Comparison of ENCODE assay signal across 16 cellular contexts in genomic region chr6:146910611-146911010, GRCh38.
"Had no signal": no experiment of that assay in that cellular context is flagged by ENCODE, and none has a peak within 500 bp of the region (broad histone marks: within the 10 kb centered on the region; RNA-seq: fewer than 3 reads in every experiment).

No MANE protein-coding gene starts in this region.

- H3K36me3 ChIP-seq: cardiac muscle cell, sigmoid colon had no signal

- H3K36me3 Mint-ChIP-seq: activated CD4-positive, alpha-beta memory T cell treated with anti-CD3 and anti-CD28 coated beads for 36 hours; activated CD8-positive, alpha-beta memory T cell treated with anti-CD3 and anti-CD28 coated beads, Interleukin-2, amount 10 ng/mL, durations not matched to agents 7 days and 5 days had no signal

- H3K9me3 ChIP-seq: sigmoid colon had no signal

- H3K9me3 Mint-ChIP-seq: activated CD4-positive, alpha-beta memory T cell treated with anti-CD3 and anti-CD28 coated beads for 36 hours; activated naive CD4-positive, alpha-beta T cell treated with anti-CD3 and anti-CD28 coated beads for 36 hours; activated naive CD8-positive, alpha-beta T cell treated with anti-CD3 and anti-CD28 coated beads, Interleukin-2, amount 50 U/mL, for 24 hours; activated T-helper 2 cell treated with anti-CD3 and anti-CD28 coated beads, Interferon-gamma antibody, Interleukin-2, Interleukin-4, amounts not matched to agents 10 μg/mL and 5 μg/mL and 100 μg/mL, durations not matched to agents 14 hours and 24 hours and 36 hours; naive thymus-derived CD4-positive, alpha-beta T cell had no signal

- FAIRE-seq: colon, endometrium, islet of Langerhans had no signal

- DNase-seq: activated CD4-positive, alpha-beta memory T cell treated with anti-CD3 and anti-CD28 coated beads for 36 hours; activated CD4-positive, alpha-beta T cell treated with anti-CD3 and anti-CD28 coated beads for 36 hours; activated CD8-positive, alpha-beta memory T cell treated with anti-CD3 and anti-CD28 coated beads, Interleukin-2, amount 10 ng/mL, durations not matched to agents 7 days and 5 days; activated naive CD4-positive, alpha-beta T cell treated with anti-CD3 and anti-CD28 coated beads for 36 hours; activated naive CD8-positive, alpha-beta T cell treated with anti-CD3 and anti-CD28 coated beads, Interleukin-2, amount 50 U/mL, for 24 hours; activated T-cell treated with anti-CD3 and anti-CD28 coated beads, Interleukin-2, amount 50 U/mL, for 1 hour; naive thymus-derived CD4-positive, alpha-beta T cell; sigmoid colon; stimulated activated CD4-positive, alpha-beta T cell treated with anti-CD3 and anti-CD28 coated beads, Interleukin-1b, Interleukin-23, amount 100 ng/mL, for 48 hours; T-helper 9 cell had no signal

- H3K4me3 ChIP-seq: cardiac muscle cell, lung, sigmoid colon had no signal

- ATAC-seq: activated CD4-positive, alpha-beta T cell treated with anti-CD3 and anti-CD28 coated beads for 36 hours; activated CD8-positive, alpha-beta memory T cell treated with anti-CD3 and anti-CD28 coated beads, Interleukin-2, amount 10 ng/mL, durations not matched to agents 7 days and 5 days; activated naive CD8-positive, alpha-beta T cell treated with anti-CD3 and anti-CD28 coated beads, Interleukin-2, amount 50 U/mL, for 24 hours; naive thymus-derived CD4-positive, alpha-beta T cell had no signal

- H3K27ac ChIP-seq: cardiac muscle cell, sigmoid colon had no signal

- H3K27ac Mint-ChIP-seq: activated CD4-positive, alpha-beta memory T cell treated with anti-CD3 and anti-CD28 coated beads for 36 hours; activated CD4-positive, alpha-beta T cell treated with anti-CD3 and anti-CD28 coated beads for 36 hours; activated CD8-positive, alpha-beta memory T cell treated with anti-CD3 and anti-CD28 coated beads, Interleukin-2, amount 10 ng/mL, durations not matched to agents 7 days and 5 days; activated naive CD4-positive, alpha-beta T cell treated with anti-CD3 and anti-CD28 coated beads for 36 hours; activated naive CD8-positive, alpha-beta T cell treated with anti-CD3 and anti-CD28 coated beads, Interleukin-2, amount 50 U/mL, for 24 hours; activated T-helper 2 cell treated with anti-CD3 and anti-CD28 coated beads, Interferon-gamma antibody, Interleukin-2, Interleukin-4, amounts not matched to agents 10 μg/mL and 5 μg/mL and 100 μg/mL, durations not matched to agents 14 hours and 24 hours and 36 hours; naive thymus-derived CD4-positive, alpha-beta T cell had no signal

- H3K4me3 Mint-ChIP-seq: activated CD4-positive, alpha-beta memory T cell treated with anti-CD3 and anti-CD28 coated beads for 36 hours; activated CD4-positive, alpha-beta T cell treated with anti-CD3 and anti-CD28 coated beads for 36 hours; activated CD8-positive, alpha-beta memory T cell treated with anti-CD3 and anti-CD28 coated beads, Interleukin-2, amount 10 ng/mL, durations not matched to agents 7 days and 5 days; activated naive CD4-positive, alpha-beta T cell treated with anti-CD3 and anti-CD28 coated beads for 36 hours; activated naive CD8-positive, alpha-beta T cell treated with anti-CD3 and anti-CD28 coated beads, Interleukin-2, amount 50 U/mL, for 24 hours; naive thymus-derived CD4-positive, alpha-beta T cell had no signal

- H3K27me3 ChIP-seq: cardiac muscle cell, sigmoid colon had no signal
